32 cellular contexts compared by ENCODE assay signal in genomic region chr20:50323209-50323608, GRCh38.
DNase-seq lines count a peak whose midpoint lies in the region; ATAC-seq, FAIRE-seq and TF ChIP-seq lines count a peak whose summit lies in the region.
"Had no signal": no experiment of that assay in that cellular context is flagged by ENCODE, and none has a peak within 500 bp of the region (broad histone marks: within the 10 kb centered on the region; RNA-seq: fewer than 3 reads in every experiment).

No MANE protein-coding gene starts in this region.

- H3K79me2 ChIP-seq in astrocyte (ENCODE audit: insufficient read depth, low read length) (no peaks in the 10 kb centered on the region), smooth muscle cell (ENCODE audit: low read depth) (no peaks in the 10 kb centered on the region)

- no peak overlapping the region for H3K27ac Mint-ChIP-seq in astrocyte (ENCODE audit: unreplicated experiment)
- H3K27ac Mint-ChIP-seq: activated naive CD4-positive, alpha-beta T cell treated with anti-CD3 and anti-CD28 coated beads for 36 hours; activated T-cell treated with anti-CD3 and anti-CD28 coated beads, Interleukin-2, amount 50 U/mL, for 72 hours; effector memory CD8-positive, alpha-beta T cell; type B pancreatic cell; WTC11 had no signal

- peak overlapping the region; percentile 12; the same call in 1 of the 2 replicates for H4K5ac ChIP-seq in IMR-90 (ENCODE audit: low read depth, low read length)

- H3K4me2 ChIP-seq in IMR-90 (ENCODE audit: low read depth, low read length) (no peak overlapping the region), astrocyte (ENCODE audit: low read length) (peak overlapping the region; percentile 27), smooth muscle cell (peak overlapping the region; percentile 45)
- H3K4me2 ChIP-seq: PC-9 had no signal

- TF ChIP-seq CTCF in IMR-90 (conservative IDR thresholded peaks at IDR 0.05; ENCODE audit: low read depth, low read length), result no peak
- no peak for TF ChIP-seq CTCF in astrocyte (IDR thresholded peaks at IDR 0.05; ENCODE audit: insufficient read depth, low read depth, low read length)
- no peak for TF ChIP-seq CTCF in smooth muscle cell (IDR thresholded peaks at IDR 0.05; ENCODE audit: borderline replicate concordance, insufficient read depth, poor library complexity, severe bottlenecking)

- H2AFZ ChIP-seq in IMR-90 (replicated peaks; ENCODE audit: low read length, poor library complexity) (peak overlapping the region; percentile 37), astrocyte (ENCODE audit: low read depth, low read length) (no peak overlapping the region), smooth muscle cell (ENCODE audit: low read depth) (no peak overlapping the region)
- H2AFZ ChIP-seq: PC-9 had no signal

- dilution Hi-C loops in IMR-90 (cut with HindIII; ENCODE audit: low sequenced_read_pairs, unreplicated experiment), result no loop called here

- H4K20me1 ChIP-seq in IMR-90 (ENCODE audit: insufficient read depth, low read length) (no peaks in the 10 kb centered on the region), astrocyte (ENCODE audit: insufficient read depth, low read length) (no peaks in the 10 kb centered on the region), smooth muscle cell (ENCODE audit: low read depth) (no peaks in the 10 kb centered on the region)
- H4K20me1 ChIP-seq: BLaER1 treated with 17β-estradiol and CSF1 and Interleukin-3, amounts not matched to agents 10 nM and 100 nM had no signal

- H3K36me3 Mint-ChIP-seq in astrocyte (ENCODE audit: low read depth, unreplicated experiment), result peaks cover 3% of the 10 kb centered on the region
- H3K36me3 Mint-ChIP-seq: mesothelial cell of epicardium; naive thymus-derived CD8-positive, alpha-beta T cell had no signal

- no CpG with 5 or more reads among the region's 4 CpGs for WGBS in IMR-90 (ENCODE audit: extremely low coverage in 2 of 2, insufficient read length in 1 of 2), 2 experiments
- WGBS in smooth muscle cell (ENCODE audit: low lambda C conversion rate), result 55% methylated on average over 4 of the region's 4 CpGs

- peak overlapping the region; percentile 90; the same call in 1 of the 2 replicates for H4K91ac ChIP-seq in IMR-90 (ENCODE audit: insufficient read depth, low read depth, low read length)

- peaks cover 6% of the 10 kb centered on the region for H3F3A ChIP-seq in smooth muscle cell (ENCODE audit: low read depth)

- TF ChIP-seq POLR2A in IMR-90 (IDR thresholded peaks at IDR 0.05; ENCODE audit: low read depth, low read length), result no peak

- ATAC-seq in IMR-90 (ENCODE audit: low read depth), result no peak
- ATAC-seq: activated T-cell treated with anti-CD3 and anti-CD28 coated beads, Interleukin-2, amount 50 U/mL, for 72 hours; effector memory CD8-positive, alpha-beta T cell; esophagus mucosa; left lobe of liver; naive thymus-derived CD8-positive, alpha-beta T cell; WTC11 had no signal

- H3K4me3 ChIP-seq in IMR-90 (ENCODE audit: insufficient read depth, low read depth, low read length) (no peak overlapping the region), astrocyte (ENCODE audit: insufficient read depth, low read depth, low read length) (no peak overlapping the region), smooth muscle cell (no peak overlapping the region)
- H3K4me3 ChIP-seq: BLaER1 treated with 17β-estradiol and CSF1 and Interleukin-3, amounts not matched to agents 10 nM and 100 nM; coronary artery; ovary; PC-9 had no signal

- FAIRE-seq in astrocyte (lab: Jason Lieb, UNC) (no peak), RCC 7860 (lab: Jason Lieb, UNC) (no peak)

- no peak overlapping the region for H3K14ac ChIP-seq in IMR-90 (replicated peaks; ENCODE audit: low read depth, low read length)

- H3K9me3 ChIP-seq in IMR-90 (ENCODE audit: control insufficient read depth, insufficient read depth, low read length), result no peaks in the 10 kb centered on the region
- H3K9me3 ChIP-seq in astrocyte (ENCODE audit: insufficient read depth, low read depth, low read length), result no peaks in the 10 kb centered on the region
- no peaks in the 10 kb centered on the region for H3K9me3 ChIP-seq in smooth muscle cell (replicated peaks; ENCODE audit: low read depth)
- H3K9me3 ChIP-seq: ovary had no signal

- intact Hi-C loops in IMR-90 (cut with micrococcal nuclease), result no loop called here

- H3K18ac ChIP-seq in IMR-90 (ENCODE audit: low read depth, low read length), result no peak overlapping the region

- peak overlapping the region; percentile 98; the same call in 1 of the 2 replicates for H2AK5ac ChIP-seq in IMR-90 (ENCODE audit: low read depth, low read length)

- H3K9ac ChIP-seq in IMR-90 (ENCODE audit: low read depth, low read length) (no peak overlapping the region), astrocyte (ENCODE audit: low read length) (no peak overlapping the region), smooth muscle cell (ENCODE audit: low read depth) (no peak overlapping the region)
- H3K9ac ChIP-seq: BLaER1 treated with 17β-estradiol and CSF1 and Interleukin-3, amounts not matched to agents 10 nM and 100 nM had no signal

- POLR2A ChIA-PET in IMR-90 (lab: Charles Lee; ENCODE audit: unreplicated experiment), result no interaction called here

- H3K4me3 Mint-ChIP-seq in astrocyte (ENCODE audit: unreplicated experiment), result no peak overlapping the region
- H3K4me3 Mint-ChIP-seq: activated naive CD4-positive, alpha-beta T cell treated with anti-CD3 and anti-CD28 coated beads for 36 hours; activated T-cell treated with anti-CD3 and anti-CD28 coated beads, Interleukin-2, amount 50 U/mL, for 72 hours; effector memory CD8-positive, alpha-beta T cell; mesothelial cell of epicardium; naive thymus-derived CD8-positive, alpha-beta T cell; type B pancreatic cell; WTC11 had no signal

- H3K27me3 Mint-ChIP-seq in astrocyte (ENCODE audit: low read depth, unreplicated experiment), result peaks cover 4% of the 10 kb centered on the region

- 0 out of 4 replicates have a peak overlapping the region, but pooled peaks of 1 of the 2 experiments have one; percentile 0 for H4K8ac ChIP-seq in IMR-90 (ENCODE audit: low read depth in 2 of 2, low read length in 2 of 2)

- BruUV-seq in IMR-90 (replicated peaks; lab: Mats Ljungman, UMichigan), result no TSS peak

- H3K36me3 ChIP-seq in IMR-90 (ENCODE audit: control insufficient read depth, insufficient read depth, low read length) (no peaks in the 10 kb centered on the region), astrocyte (ENCODE audit: insufficient read depth, low read length) (no peaks in the 10 kb centered on the region), smooth muscle cell (ENCODE audit: low read depth) (no peaks in the 10 kb centered on the region)
- H3K36me3 ChIP-seq: BLaER1 treated with 17β-estradiol and CSF1 and Interleukin-3, amounts not matched to agents 10 nM and 100 nM; ovary had no signal

- no peak overlapping the region for H2AK9ac ChIP-seq in IMR-90 (replicated peaks; ENCODE audit: low read depth, low read length, poor library complexity)

- H3K56ac ChIP-seq in IMR-90 (ENCODE audit: extremely low read depth, insufficient read depth, low read length), result no peak overlapping the region

- no peak overlapping the region; the same call in 2 of the 3 replicates for H2BK15ac ChIP-seq in IMR-90 (ENCODE audit: low read depth, low read length)

- DNase-seq in IMR-90 (no peak), astrocyte (ENCODE audit: low read depth) (peak; percentile 43), kidney tubule cell (ENCODE audit: low spot score) (peak; percentile 36), smooth muscle cell (lab: John Stamatoyannopoulos, UW; ENCODE audit: unreplicated experiment) (no peak), KBM-7 (no peak), epidermal melanocyte (ENCODE audit: insufficient read length, low spot score) (no peak), RCC 7860 (ENCODE audit: low spot score) (no peak), medulla oblongata (ENCODE audit: extremely low spot score) (no peak)
- DNase-seq: activated CD4-positive, alpha-beta T cell treated with anti-CD3 and anti-CD28 coated beads, Interleukin-2, amount 50 U/mL, for 1 hour; activated naive CD4-positive, alpha-beta T cell treated with anti-CD3 and anti-CD28 coated beads for 36 hours; activated T-cell treated with anti-CD3 and anti-CD28 coated beads, Interleukin-2, amount 50 U/mL, for 72 hours; amniotic stem cell; effector memory CD8-positive, alpha-beta T cell; GF-D8; hippocampal formation; naive thymus-derived CD8-positive, alpha-beta T cell; NCI-H1092; NCI-H187; NCI-H526 treated with DMSO at 0.1 percent for 48 hours; PC-9; retina; stimulated activated CD4-positive, alpha-beta T cell treated with anti-CD3 and anti-CD28 coated beads, Interleukin-2, amount 100 ng/mL, for 48 hours; SW 1271; T1000 had no signal

- H3K27me3 ChIP-seq in IMR-90 (ENCODE audit: control insufficient read depth, insufficient read depth, low read length), result no peaks in the 10 kb centered on the region
- H3K27me3 ChIP-seq in astrocyte (ENCODE audit: insufficient read depth, low read length), result no peaks in the 10 kb centered on the region
- no peaks in the 10 kb centered on the region for H3K27me3 ChIP-seq in smooth muscle cell (ENCODE audit: low read depth)
- H3K27me3 ChIP-seq: BLaER1 treated with 17β-estradiol and CSF1 and Interleukin-3, amounts not matched to agents 10 nM and 100 nM; ovary had no signal

- in situ Hi-C loops in IMR-90 (cut with MboI; ENCODE audit: low sequenced_read_pairs) (no loop called here), KBM-7 (cut with MboI; ENCODE audit: low pct_unique_long_range_greater_than_20kb, low sequenced_read_pairs) (no loop called here)

- peaks cover 4% of the 10 kb centered on the region for H3K9me3 Mint-ChIP-seq in astrocyte (ENCODE audit: unreplicated experiment)
- H3K9me3 Mint-ChIP-seq: activated naive CD4-positive, alpha-beta T cell treated with anti-CD3 and anti-CD28 coated beads for 36 hours; type B pancreatic cell had no signal

- H3K27ac ChIP-seq in IMR-90 (ENCODE audit: insufficient read depth, low read length) (no peak overlapping the region), astrocyte (ENCODE audit: low read depth, low read length) (no peak overlapping the region), smooth muscle cell (ENCODE audit: low read depth) (peak overlapping the region; percentile 69)
- H3K27ac ChIP-seq: BLaER1 treated with 17β-estradiol and CSF1 and Interleukin-3, amounts not matched to agents 10 nM and 100 nM; coronary artery; PC-9 had no signal

- peak overlapping the region; percentile 57; the same call in 1 of the 2 replicates for H2BK20ac ChIP-seq in IMR-90 (ENCODE audit: low read depth, low read length)

- peaks cover 14% of the 10 kb centered on the region for H3K4me1 Mint-ChIP-seq in astrocyte (ENCODE audit: low read depth, unreplicated experiment)

- CTCF ChIA-PET in IMR-90 (lab: Yijun Ruan, JAX), result no interaction called here

- peaks cover 25% of the 10 kb centered on the region for H3K4me1 ChIP-seq in IMR-90 (ENCODE audit: control insufficient read depth, insufficient read depth, low read length)
- H3K4me1 ChIP-seq in astrocyte (ENCODE audit: insufficient read depth, low read length), result peaks cover 20% of the 10 kb centered on the region
- H3K4me1 ChIP-seq in smooth muscle cell (ENCODE audit: low read depth), result peaks cover 16% of the 10 kb centered on the region

- H3K23ac ChIP-seq in IMR-90 (ENCODE audit: low read depth, low read length), result peak overlapping the region; percentile 12; the same call in 1 of the 2 replicates

- no peak for TF ChIP-seq RAD21 in IMR-90 (IDR thresholded peaks at IDR 0.05; ENCODE audit: low read length)

- no peak overlapping the region for H2BK5ac ChIP-seq in IMR-90 (ENCODE audit: low read depth, low read length, poor library complexity, severe bottlenecking)

- peak overlapping the region; percentile 88 for H3K4ac ChIP-seq in IMR-90 (ENCODE audit: low read depth, low read length)

- H2BK120ac ChIP-seq in IMR-90 (ENCODE audit: low read depth, low read length), result peak overlapping the region; percentile 5

- H3K9me1 ChIP-seq in IMR-90 (ENCODE audit: insufficient read depth, low read length), result peaks cover 31% of the 10 kb centered on the region

- H3K79me1 ChIP-seq in IMR-90 (ENCODE audit: low read depth in 1 of 2, low read length in 2 of 2), result peaks cover 0 to 19% of the 10 kb centered on the region in 2 experiments; a peak in 2 of 4 replicates

Comparison
In these comparisons a context has a peak if more than half of its experiments do, and no peak if none do; other contexts are left out.
1. DNase-seq: peak in astrocyte (single experiment) and kidney tubule cell (single experiment); none in IMR-90 (single experiment), smooth muscle cell (single experiment), KBM-7 (single experiment), epidermal melanocyte (single experiment), RCC 7860 (single experiment) and medulla oblongata (single experiment).